29 cellular contexts compared by ENCODE assay signal in the genomic region with DNA sequence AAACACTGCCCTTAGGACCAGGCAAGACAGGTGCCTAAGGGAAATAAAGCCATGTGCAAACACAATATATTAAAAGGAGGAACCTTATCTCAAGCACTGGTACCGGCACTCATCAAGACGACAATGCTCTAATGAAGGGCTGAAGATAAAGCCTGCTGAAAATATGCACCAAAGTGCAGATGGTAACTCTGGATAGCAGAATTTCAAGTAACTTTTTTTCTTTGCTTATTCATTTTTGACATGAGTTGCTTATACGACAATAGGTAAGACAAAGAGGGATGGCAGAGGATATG. TPM values are rescaled to one million over a fixed set of nuclear protein-coding genes. Genes with fewer than 3 reads are reported as not detected.
"Had no signal": no experiment of that assay in that cellular context is flagged by ENCODE, and none has a peak within 500 bp of the region (broad histone marks: within the 10 kb centered on the region; RNA-seq: fewer than 3 reads in every experiment).

No MANE protein-coding gene starts in this region.

- H3K4me3 Mint-ChIP-seq: activated CD4-positive, alpha-beta memory T cell treated with anti-CD3 and anti-CD28 coated beads for 36 hours; activated CD4-positive, alpha-beta T cell treated with anti-CD3 and anti-CD28 coated beads, Interleukin-2, amount 10 ng/mL, durations not matched to agents 7 days and 5 days; activated naive CD8-positive, alpha-beta T cell treated with anti-CD3 and anti-CD28 coated beads, Interleukin-2, amount 50 U/mL, for 24 hours; activated T-cell treated with anti-CD3 and anti-CD28 coated beads, Interleukin-2, amount 50 U/mL, for 4 hours; central memory CD8-positive, alpha-beta T cell; T-helper 1 cell treated with Interleukin-12 subunit alpha and Interleukin-12 subunit beta and Interleukin-4 antibody, amounts not matched to agents 30 μg/mL and 1 μg/mL, for 36 hours had no signal

- H3K4me3 ChIP-seq: ascending aorta, body of pancreas, Peyer's patch, SJCRH30 had no signal

- ATAC-seq: activated naive CD4-positive, alpha-beta T cell treated with anti-CD3 and anti-CD28 coated beads, Interleukin-2, amount 50 U/mL, for 72 hours; activated naive CD8-positive, alpha-beta T cell treated with anti-CD3 and anti-CD28 coated beads, Interleukin-2, amount 50 U/mL, for 24 hours; activated T-cell treated with anti-CD3 and anti-CD28 coated beads, Interleukin-2, amount 50 U/mL, for 4 hours; body of pancreas had no signal

- H3K27me3 ChIP-seq: ascending aorta, body of pancreas, Peyer's patch had no signal

- H3K9me3 ChIP-seq: ascending aorta, body of pancreas, Peyer's patch had no signal

- H3K9me3 Mint-ChIP-seq: activated CD4-positive, alpha-beta memory T cell treated with anti-CD3 and anti-CD28 coated beads for 36 hours; activated naive CD4-positive, alpha-beta T cell treated with anti-CD3 and anti-CD28 coated beads, Interleukin-2, amount 50 U/mL, for 72 hours; activated naive CD8-positive, alpha-beta T cell treated with anti-CD3 and anti-CD28 coated beads, Interleukin-2, amount 50 U/mL, for 24 hours; central memory CD8-positive, alpha-beta T cell had no signal

- H3K36me3 Mint-ChIP-seq: activated CD4-positive, alpha-beta memory T cell treated with anti-CD3 and anti-CD28 coated beads for 36 hours had no signal

- H3K36me3 ChIP-seq: ascending aorta, SJCRH30 had no signal

- H3K27ac Mint-ChIP-seq: activated CD4-positive, alpha-beta memory T cell treated with anti-CD3 and anti-CD28 coated beads for 36 hours; activated CD4-positive, alpha-beta T cell treated with anti-CD3 and anti-CD28 coated beads, Interleukin-2, amount 10 ng/mL, durations not matched to agents 7 days and 5 days; activated naive CD4-positive, alpha-beta T cell treated with anti-CD3 and anti-CD28 coated beads, Interleukin-2, amount 50 U/mL, for 72 hours; activated naive CD8-positive, alpha-beta T cell treated with anti-CD3 and anti-CD28 coated beads, Interleukin-2, amount 50 U/mL, for 24 hours; T-helper 1 cell treated with Interleukin-12 subunit alpha and Interleukin-12 subunit beta and Interleukin-4 antibody, amounts not matched to agents 30 μg/mL and 1 μg/mL, for 36 hours had no signal

- DNase-seq: activated CD4-positive, alpha-beta memory T cell treated with anti-CD3 and anti-CD28 coated beads for 36 hours; activated CD4-positive, alpha-beta T cell treated with anti-CD3 and anti-CD28 coated beads, Interleukin-2, amount 10 ng/mL, durations not matched to agents 7 days and 5 days; activated CD4-positive, CD25-positive, alpha-beta regulatory T cell; activated CD8-positive, alpha-beta memory T cell treated with anti-CD3 and anti-CD28 coated beads for 24 hours; activated effector memory CD4-positive, alpha-beta T cell treated with anti-CD3 and anti-CD28 coated beads, Interleukin-2, amount 50 U/mL, for 16 hours; activated naive CD4-positive, alpha-beta T cell treated with Interleukin-2 at 50 U/mL for 16 hours; activated naive CD8-positive, alpha-beta T cell treated with anti-CD3 and anti-CD28 coated beads, Interleukin-2, amount 50 U/mL, for 24 hours; activated T-cell treated with anti-CD3 and anti-CD28 coated beads, Interleukin-2, amount 50 U/mL, for 4 hours; amniotic stem cell; KG1; NCI-H1048; NCI-H1930; NCI-H2171; NCI-H226; NCI-H526 treated with DMSO at 0.1 percent for 48 hours; NCI-H82; Peyer's patch; Right ventricle myocardium superior; SJCRH30 had no signal

- H3K27ac ChIP-seq: ascending aorta, body of pancreas, Peyer's patch, RWPE1, SJCRH30, VCaP had no signal

- H3K4me1 Mint-ChIP-seq: activated naive CD8-positive, alpha-beta T cell treated with anti-CD3 and anti-CD28 coated beads, Interleukin-2, amount 50 U/mL, for 24 hours; central memory CD8-positive, alpha-beta T cell had no signal

RNA-seq across cellular contexts. Expression of a gene that starts 9.3 kb away (rescaled TPM):
- total RNA-seq: activated CD4-positive, alpha-beta T cell treated with anti-CD3 and anti-CD28 coated beads, Interleukin-2, amount 10 ng/mL, durations not matched to agents 7 days and 5 days; LHCN-M2; SJCRH30 had no signal

RNA-seq across cellular contexts. Expression of a gene that starts 40.8 kb away (rescaled TPM):
- total RNA-seq: ascending aorta, LHCN-M2, M059J, NCI-H460 had no signal
